Comparison of ENCODE assay signal across 21 cellular contexts in genomic region chr3:58658508-58658907, GRCh38. TPM values are rescaled to one million over a fixed set of nuclear protein-coding genes. Genes with fewer than 3 reads are reported as not detected.
DNase-seq lines count a peak whose midpoint lies in the region; ATAC-seq and TF ChIP-seq lines count a peak whose summit lies in the region.
"Had no signal": no experiment of that assay in that cellular context is flagged by ENCODE, and none has a peak within 500 bp of the region (broad histone marks: within the 10 kb centered on the region; RNA-seq: fewer than 3 reads in every experiment).

No MANE protein-coding gene starts in this region.

- H3K27ac Mint-ChIP-seq in activated CD8-positive, alpha-beta memory T cell treated with anti-CD3 and anti-CD28 coated beads, Interleukin-2, amount 10 ng/mL, durations not matched to agents 7 days and 5 days = no peak overlapping the region
- H3K27ac Mint-ChIP-seq: HFFc6 had no signal

- H3K4me3 ChIP-seq in HCT116 (replicated peaks in 1 of 2; ENCODE audit: low read depth in 1 of 2, low read length in 2 of 2) (no peak overlapping the region), suprapubic skin (no peak overlapping the region)

- no peaks in the 10 kb centered on the region for H3K9me2 ChIP-seq in HCT116 (ENCODE audit: insufficient read depth)

- no peaks in the 10 kb centered on the region for H3K9me3 Mint-ChIP-seq in activated CD8-positive, alpha-beta memory T cell treated with anti-CD3 and anti-CD28 coated beads, Interleukin-2, amount 10 ng/mL, durations not matched to agents 7 days and 5 days (ENCODE audit: low read depth)
- H3K9me3 Mint-ChIP-seq: HFFc6 had no signal

- TF ChIP-seq RAD21 in HCT116 (IDR thresholded peaks at IDR 0.05; ENCODE audit: low read depth) = no peak

- intact Hi-C loops in HCT116 (cut with micrococcal nuclease) = no loop called here

- no peak overlapping the region for H3K9ac ChIP-seq in HCT116 (ENCODE audit: low read length)
- H3K9ac ChIP-seq: KMS-11 had no signal

- RAD21 ChIA-PET in HCT116 (lab: Charles Lee; ENCODE audit: low non-redundant PET in 1 of 2, low total read pairs in 2 of 2, uncharacterized antibody in 2 of 2, unreplicated experiment in 2 of 2) = no interaction called here

- no peak for TF ChIP-seq POLR2A in HCT116 (IDR thresholded peaks at IDR 0.05; ENCODE audit: borderline replicate concordance, extremely low read depth, insufficient read depth, insufficient read length)
- TF ChIP-seq POLR2A in suprapubic skin (IDR thresholded peaks at IDR 0.05) = no peak

- H3K27ac ChIP-seq in HCT116 (ENCODE audit: low read depth, low read length) = no peak overlapping the region
- no peak overlapping the region for H3K27ac ChIP-seq in suprapubic skin
- H3K27ac ChIP-seq: HL-60, KMS-11 had no signal

- 73% methylated on average over 1 of the region's 4 CpGs for WGBS in suprapubic skin

- no peaks in the 10 kb centered on the region for H3K79me2 ChIP-seq in HCT116 (ENCODE audit: insufficient read depth, low read length)

- POLR2A ChIA-PET in HCT116 (lab: Charles Lee) = no interaction called here

- BruUV-seq in HCT116 (replicated peaks; lab: Mats Ljungman, UMichigan) = no TSS peak

- in situ Hi-C loops in SK-MEL-5 (cut with HindIII; ENCODE audit: low pct_unique_long_range_greater_than_20kb, low sequenced_read_pairs) = no loop called here

- H3K27me3 ChIP-seq in HCT116 (ENCODE audit: insufficient read depth, low read length) (peaks cover 14% of the 10 kb centered on the region; the same call in 1 of the 2 replicates), suprapubic skin (peaks cover 5% of the 10 kb centered on the region)

- H3K9me3 ChIP-seq in HCT116 (ENCODE audit: control insufficient read depth in 1 of 2, insufficient read depth in 1 of 2, low read depth in 1 of 2, low read length in 2 of 2) = no peaks in the 10 kb centered on the region
- no peaks in the 10 kb centered on the region for H3K9me3 ChIP-seq in suprapubic skin

- peaks cover 8% of the 10 kb centered on the region for H3K27me3 Mint-ChIP-seq in activated CD8-positive, alpha-beta memory T cell treated with anti-CD3 and anti-CD28 coated beads, Interleukin-2, amount 10 ng/mL, durations not matched to agents 7 days and 5 days

- no peak overlapping the region for H3K4me2 ChIP-seq in HCT116 (ENCODE audit: low read length)
- H3K4me2 ChIP-seq: KMS-11 had no signal

- no peaks in the 10 kb centered on the region for H4K20me1 ChIP-seq in HCT116 (ENCODE audit: insufficient read depth)

- no peak overlapping the region for H3K4me3 Mint-ChIP-seq in activated CD8-positive, alpha-beta memory T cell treated with anti-CD3 and anti-CD28 coated beads, Interleukin-2, amount 10 ng/mL, durations not matched to agents 7 days and 5 days
- H3K4me3 Mint-ChIP-seq: HFFc6 had no signal

- TF ChIP-seq CTCF in HCT116 (IDR thresholded peaks at IDR 0.05 in 2 of 3, conservative IDR thresholded peaks at IDR 0.05 in 1 of 3; ENCODE audit: borderline replicate concordance in 1 of 3, insufficient read depth in 1 of 3, low read depth in 2 of 3, low read length in 2 of 3) (no peak), suprapubic skin (IDR thresholded peaks at IDR 0.05) (no peak)

- CTCF ChIA-PET in HCT116 (lab: Charles Lee) = interaction anchor here (1.3 to 2.3 kb wide), 2 partner anchors 17 to 118 kb away, joined by 3 to 8 read pairs; no protein-coding TSS in a partner anchor
- CTCF ChIA-PET in activated CD8-positive, alpha-beta memory T cell treated with anti-CD3 and anti-CD28 coated beads, Interleukin-2, amount 10 ng/mL, durations not matched to agents 7 days and 5 days (lab: Charles Lee) = no interaction called here

- no peaks in the 10 kb centered on the region for H3K36me3 Mint-ChIP-seq in activated CD8-positive, alpha-beta memory T cell treated with anti-CD3 and anti-CD28 coated beads, Interleukin-2, amount 10 ng/mL, durations not matched to agents 7 days and 5 days

- H3K4me1 ChIP-seq in HCT116 (ENCODE audit: control insufficient read depth in 1 of 2, insufficient read depth in 2 of 2, low read length in 2 of 2) = peaks cover 0 to 3% of the 10 kb centered on the region in 2 experiments; a peak in 1 of 4 replicates
- H3K4me1 ChIP-seq in suprapubic skin = no peaks in the 10 kb centered on the region

- H3K36me3 ChIP-seq in HCT116 (ENCODE audit: control insufficient read depth in 1 of 2, insufficient read depth in 2 of 2, low read length in 2 of 2) (no peaks in the 10 kb centered on the region), suprapubic skin (no peaks in the 10 kb centered on the region)

- ATAC-seq in HCT116 (peak; percentile 55; the same call in 1 of the 2 replicates), HG03460 (IDR thresholded peaks at IDR 0.05; ENCODE audit: unreplicated experiment) (no peak), HG03280 (IDR thresholded peaks at IDR 0.05; ENCODE audit: unreplicated experiment) (no peak)
- no peak for ATAC-seq in activated CD8-positive, alpha-beta memory T cell treated with anti-CD3 and anti-CD28 coated beads, Interleukin-2, amount 10 ng/mL, durations not matched to agents 7 days and 5 days

- no peaks in the 10 kb centered on the region for H3K4me1 Mint-ChIP-seq in activated CD8-positive, alpha-beta memory T cell treated with anti-CD3 and anti-CD28 coated beads, Interleukin-2, amount 10 ng/mL, durations not matched to agents 7 days and 5 days

- no peak overlapping the region for H2AFZ ChIP-seq in HCT116 (ENCODE audit: low read depth, low read length, poor library complexity, severe bottlenecking)

- TF ChIP-seq EP300 in suprapubic skin (IDR thresholded peaks at IDR 0.05) = no peak

- DNase-seq in HCT116 (ENCODE audit: low read depth, low spot score) (no peak), SK-MEL-5 (ENCODE audit: low read depth, low spot score) (peak; percentile 17), iris pigment epithelial cell (ENCODE audit: low read depth) (peak; percentile 7), suprapubic skin (ENCODE audit: low spot score in 2 of 2) (peak; percentile 10 to 18)
- no peak for DNase-seq in activated CD8-positive, alpha-beta memory T cell treated with anti-CD3 and anti-CD28 coated beads, Interleukin-2, amount 10 ng/mL, durations not matched to agents 7 days and 5 days
- no peak for DNase-seq in activated CD4-positive, alpha-beta T cell treated with anti-CD3 and anti-CD28 coated beads for 48 hours
- DNase-seq: AML-193; NCI-H1105; NCI-H2029; NCI-H524; NCI-H774; NK-92 treated with Interleukin-12 subunit alpha and Interleukin-12 subunit beta, amount 100 ng/mL, for 24 hours had no signal

TF ChIP-seq in HCT116, 20 proteins besides CTCF, POLR2A, EP300 and RAD21:
- no peak for TF ChIP-seq POLR2AphosphoS5 (IDR thresholded peaks at IDR 0.05; ENCODE audit: low read depth, low read length)
- TF ChIP-seq CEBPB (IDR thresholded peaks at IDR 0.05; ENCODE audit: low read depth) = no peak
- TF ChIP-seq ATF3 (IDR thresholded peaks at IDR 0.05) = no peak
- no peak for TF ChIP-seq REST (IDR thresholded peaks at IDR 0.05; ENCODE audit: low read depth)
- TF ChIP-seq MAX (IDR thresholded peaks at IDR 0.05) = no peak
- no peak for TF ChIP-seq CBX3 (IDR thresholded peaks at IDR 0.05; ENCODE audit: low read depth)
- no peak for TF ChIP-seq EZH2 (IDR thresholded peaks at IDR 0.05)

RNA-seq across cellular contexts. Expression of gene FAM3D, which starts 8.1 kb away (rescaled TPM):
- total RNA-seq in HCT116 (2021; ENCODE audit: unreplicated experiment) = 0.32 TPM
- 0.13 TPM in 1 of 2 replicates, not detected in the other for polyA plus RNA-seq in HCT116 (2012)
- total RNA-seq in SK-MEL-5 (2014; rRNA removed; shearing (Covaris generic)) = not detected in 2 replicates
- not detected in 2 replicates for polyA plus RNA-seq in SK-MEL-5 (2015; cell fraction: cytosol; rRNA removed)
- not detected in 2 replicates for polyA plus RNA-seq in SK-MEL-5 (2015; cell fraction: nucleus; rRNA removed)
- 1 to 10 TPM in 3 of 4 donors, not detected in 1; 1.2 to 4.0 (median 1.4) TPM for total RNA-seq in suprapubic skin
- not detected for total RNA-seq in activated CD8-positive, alpha-beta memory T cell treated with anti-CD3 and anti-CD28 coated beads, Interleukin-2, amount 10 ng/mL, durations not matched to agents 7 days and 5 days
- total RNA-seq: A172, Daoy, HepG2, HFFc6 had no signal
- polyA plus RNA-seq: AG04450, HepG2 had no signal

Comparison
In these comparisons a context has a peak if more than half of its experiments do, and no peak if none do; other contexts are left out.
1. DNase-seq: peak in SK-MEL-5 (single experiment), iris pigment epithelial cell (single experiment) and suprapubic skin (2 of 2); none in HCT116 (single experiment), activated CD8-positive, alpha-beta memory T cell treated with anti-CD3 and anti-CD28 coated beads, Interleukin-2, amount 10 ng/mL, durations not matched to agents 7 days and 5 days (single experiment) and activated CD4-positive, alpha-beta T cell treated with anti-CD3 and anti-CD28 coated beads for 48 hours (single experiment).